Comparison of ENCODE assay signal across 12 cellular contexts in genomic region chr9:14308751-14309140, GRCh38. TPM values are rescaled to one million over a fixed set of nuclear protein-coding genes. Genes with fewer than 3 reads are reported as not detected.
DNase-seq lines count a peak whose midpoint lies in the region; ATAC-seq and TF ChIP-seq lines count a peak whose summit lies in the region.
"Had no signal": no experiment of that assay in that cellular context is flagged by ENCODE, and none has a peak within 500 bp of the region (broad histone marks: within the 10 kb centered on the region; RNA-seq: fewer than 3 reads in every experiment).

No MANE protein-coding gene starts in this region.

- in situ Hi-C loops in mammary epithelial cell (cut with MboI; ENCODE audit: low sequenced_read_pairs in 2 of 2): loop anchor here in 1 of 2 donors (10.0 kb wide), 1 partner anchor 104 kb away; no protein-coding TSS in a partner anchor

- H3K27ac ChIP-seq in Peyer's patch (peak overlapping the region in 3 of 4 donors; percentile 3 to 65 (median 14)), mammary epithelial cell (ENCODE audit: insufficient read depth, low read depth, low read length) (peak overlapping the region; percentile 95), subcutaneous abdominal adipose tissue (ENCODE audit: low read depth, low read length) (peak overlapping the region; percentile 99)

- peak; percentile 39 for ATAC-seq in left colon
- no peak for ATAC-seq in activated naive CD4-positive, alpha-beta T cell treated with anti-CD3 and anti-CD28 coated beads, Interleukin-2, amount 50 U/mL, for 72 hours

- peak overlapping the region; percentile 96 for H3K4me2 ChIP-seq in mammary epithelial cell (ENCODE audit: insufficient read depth, low read depth, low read length)

- 0% methylated on average over 4 of the region's 5 CpGs for WGBS in mammary epithelial cell (ENCODE audit: low coverage, missing lambda C conversion rate)

- H2AFZ ChIP-seq in mammary epithelial cell (ENCODE audit: low read depth, low read length): no peak overlapping the region

- no peak for TF ChIP-seq CTCF in Peyer's patch (IDR thresholded peaks at IDR 0.05)
- no peak for TF ChIP-seq CTCF in mammary epithelial cell (conservative IDR thresholded peaks at IDR 0.05 in 1 of 2, IDR thresholded peaks at IDR 0.05 in 1 of 2; ENCODE audit: extremely low read depth in 1 of 2, insufficient read depth in 1 of 2, low read depth in 1 of 2, low read length in 2 of 2)

- no peak overlapping the region for H3K27ac Mint-ChIP-seq in activated T-cell treated with anti-CD3 and anti-CD28 coated beads, Interleukin-2, amount 50 U/mL, for 24 hours
- H3K27ac Mint-ChIP-seq in activated naive CD4-positive, alpha-beta T cell treated with anti-CD3 and anti-CD28 coated beads, Interleukin-2, amount 50 U/mL, for 72 hours: no peak overlapping the region
- H3K27ac Mint-ChIP-seq: stimulated activated naive CD8-positive, alpha-beta T cell treated with anti-CD3 and anti-CD28 coated beads, Interleukin-15, Interleukin-2, amounts not matched to agents 100 ng/mL and 50 ng/mL, for 24 hours had no signal

- dilution Hi-C loops in mammary epithelial cell (cut with HindIII; ENCODE audit: low sequenced_read_pairs): loop anchor here (5.0 to 25.0 kb wide), 2 partner anchors 36 to 96 kb away; no protein-coding TSS in a partner anchor

- H3K27me3 ChIP-seq in Peyer's patch: no peaks in the 10 kb centered on the region
- H3K27me3 ChIP-seq in mammary epithelial cell (ENCODE audit: insufficient read depth, low read length): no peaks in the 10 kb centered on the region
- H3K27me3 ChIP-seq in subcutaneous abdominal adipose tissue (ENCODE audit: control insufficient read depth in 5 of 5, insufficient read depth in 4 of 5, low read length in 5 of 5): no peaks in the 10 kb centered on the region

- no peak for DNase-seq in Peyer's patch
- peak; percentile 46 for DNase-seq in mammary epithelial cell
- DNase-seq in left colon: no peak
- DNase-seq in HCEC 1CT: no peak
- DNase-seq in activated T-cell treated with anti-CD3 and anti-CD28 coated beads, Interleukin-2, amount 50 U/mL, for 24 hours: no peak
- DNase-seq in activated naive CD4-positive, alpha-beta T cell treated with anti-CD3 and anti-CD28 coated beads, Interleukin-2, amount 50 U/mL, for 72 hours (ENCODE audit: low spot score in 2 of 2): no peak
- DNase-seq: activated naive CD4-positive, alpha-beta T cell treated with Interleukin-2 at 50 U/mL for 16 hours; NCI-H2227 treated with DMSO at 0.1 percent for 48 hours; stimulated activated CD4-positive, alpha-beta T cell treated with anti-CD3 and anti-CD28 coated beads, Interleukin-4, amount 100 ng/mL, for 4 hours; T-helper 9 cell had no signal

- peaks cover 79% of the 10 kb centered on the region for H3K27me3 Mint-ChIP-seq in activated T-cell treated with anti-CD3 and anti-CD28 coated beads, Interleukin-2, amount 50 U/mL, for 24 hours

- H3K36me3 Mint-ChIP-seq in activated T-cell treated with anti-CD3 and anti-CD28 coated beads, Interleukin-2, amount 50 U/mL, for 24 hours (ENCODE audit: low read depth): no peaks in the 10 kb centered on the region
- peaks cover 5 to 10% of the 10 kb centered on the region in 2 donors for H3K36me3 Mint-ChIP-seq in activated naive CD4-positive, alpha-beta T cell treated with anti-CD3 and anti-CD28 coated beads, Interleukin-2, amount 50 U/mL, for 72 hours

- H3K4me1 ChIP-seq in Peyer's patch (peaks cover 0 to 5% (median 0%) of the 10 kb centered on the region in 4 donors), mammary epithelial cell (ENCODE audit: insufficient read depth, low read length) (peaks cover 41% of the 10 kb centered on the region), subcutaneous abdominal adipose tissue (ENCODE audit: control insufficient read depth in 5 of 5, insufficient read depth in 5 of 5, low read length in 5 of 5) (peaks cover 0 to 56% (median 44%) of the 10 kb centered on the region in 5 donors)

- H3K36me3 ChIP-seq in Peyer's patch (peaks cover 0 to 7% (median 0%) of the 10 kb centered on the region in 3 donors), mammary epithelial cell (ENCODE audit: insufficient read depth, low read length) (no peaks in the 10 kb centered on the region), subcutaneous abdominal adipose tissue (ENCODE audit: control insufficient read depth in 5 of 5, insufficient read depth in 5 of 5, low read length in 5 of 5) (peaks cover 6 to 14% (median 8%) of the 10 kb centered on the region in 5 donors)

- H3K9me3 ChIP-seq in Peyer's patch (no peaks in the 10 kb centered on the region), mammary epithelial cell (replicated peaks; ENCODE audit: insufficient read depth, low read length) (no peaks in the 10 kb centered on the region), subcutaneous abdominal adipose tissue (ENCODE audit: control insufficient read depth in 5 of 5, low read length in 5 of 5) (no peaks in the 10 kb centered on the region)

- intact Hi-C loops in mammary epithelial cell (cut with micrococcal nuclease) (loop anchor here (2.0 kb wide), 1 partner anchor 58 kb away; no protein-coding TSS in a partner anchor), left colon (cut with DNase I, micrococcal nuclease) (loop anchor here in 1 of 2 donors (10.0 kb wide), 1 partner anchor 104 kb away; no protein-coding TSS in a partner anchor)

- peaks cover 96% of the 10 kb centered on the region for H3K79me2 ChIP-seq in mammary epithelial cell (ENCODE audit: insufficient read depth, low read length)

- no TSS peak for BruUV-seq in mammary epithelial cell (replicated peaks; lab: Mats Ljungman, UMichigan)

- H3K4me1 Mint-ChIP-seq in activated T-cell treated with anti-CD3 and anti-CD28 coated beads, Interleukin-2, amount 50 U/mL, for 24 hours (ENCODE audit: low read depth): peaks cover 13% of the 10 kb centered on the region

- H3K4me3 Mint-ChIP-seq in activated T-cell treated with anti-CD3 and anti-CD28 coated beads, Interleukin-2, amount 50 U/mL, for 24 hours: no peak overlapping the region
- H3K4me3 Mint-ChIP-seq: stimulated activated naive CD8-positive, alpha-beta T cell treated with anti-CD3 and anti-CD28 coated beads, Interleukin-15, Interleukin-2, amounts not matched to agents 100 ng/mL and 50 ng/mL, for 24 hours had no signal

- H3K4me3 ChIP-seq in Peyer's patch (peak overlapping the region in 2 of 4 donors; percentile 12 to 90), mammary epithelial cell (replicated peaks in 1 of 3; ENCODE audit: insufficient read depth in 1 of 3, low read depth in 2 of 3, low read length in 3 of 3) (peak overlapping the region; percentile 39 to 98 (median 95)), subcutaneous abdominal adipose tissue (ENCODE audit: low read depth in 1 of 5, low read length in 5 of 5) (peak overlapping the region; percentile 53 to 98 (median 91))

- H3K9ac ChIP-seq in mammary epithelial cell (ENCODE audit: insufficient read depth, low read length): peak overlapping the region; percentile 88
- H3K9ac ChIP-seq in subcutaneous abdominal adipose tissue (ENCODE audit: low read length in 5 of 5): peak overlapping the region; percentile 14 to 82 (median 40)

- CTCF ChIA-PET in mammary epithelial cell (lab: Charles Lee; ENCODE audit: low non-redundant PET): no interaction called here

- no peak for TF ChIP-seq POLR2A in Peyer's patch (IDR thresholded peaks at IDR 0.05)

- no peaks in the 10 kb centered on the region for H3K9me3 Mint-ChIP-seq in activated T-cell treated with anti-CD3 and anti-CD28 coated beads, Interleukin-2, amount 50 U/mL, for 24 hours
- no peaks in the 10 kb centered on the region for H3K9me3 Mint-ChIP-seq in activated naive CD4-positive, alpha-beta T cell treated with anti-CD3 and anti-CD28 coated beads, Interleukin-2, amount 50 U/mL, for 72 hours
- H3K9me3 Mint-ChIP-seq: stimulated activated naive CD8-positive, alpha-beta T cell treated with anti-CD3 and anti-CD28 coated beads, Interleukin-15, Interleukin-2, amounts not matched to agents 100 ng/mL and 50 ng/mL, for 24 hours had no signal

- H4K20me1 ChIP-seq in mammary epithelial cell (ENCODE audit: insufficient read depth, low read length): no peaks in the 10 kb centered on the region

RNA-seq across cellular contexts. Expression of gene NFIB, which starts 5.2 kb away (rescaled TPM):
- 100 to 1,000 TPM in 3 of 4 donors, 10 to 100 TPM in 1; 89.7 to 229 (median 159) TPM for total RNA-seq in Peyer's patch
- total RNA-seq in mammary epithelial cell: 10 to 100 TPM; 64.3 to 96.9 TPM
- polyA plus RNA-seq in mammary epithelial cell: 37.4 TPM
- 360 TPM for polyA minus RNA-seq in mammary epithelial cell
- total RNA-seq in left colon: 10 to 100 TPM; 45.2 to 74.7 TPM
- total RNA-seq in activated naive CD4-positive, alpha-beta T cell treated with anti-CD3 and anti-CD28 coated beads, Interleukin-2, amount 50 U/mL, for 72 hours: not detected

Comparison
In these comparisons a context has a peak if more than half of its experiments do, and no peak if none do; other contexts are left out.
1. H3K27ac ChIP-seq: peak in every context shown above with its lines; median percentile 99 in subcutaneous abdominal adipose tissue; 95 in mammary epithelial cell; 14 in Peyer's patch.
2. RNA of gene NFIB, which starts 5.2 kb away (total RNA-seq): 89.7 to 229 TPM in Peyer's patch, 64.3 to 96.9 TPM in mammary epithelial cell and 45.2 to 74.7 TPM in left colon; not detected in activated naive CD4-positive, alpha-beta T cell treated with anti-CD3 and anti-CD28 coated beads, Interleukin-2, amount 50 U/mL, for 72 hours; every median in the first group is over 10 times any median in the second.